ENCODE assay signal across 10 cellular contexts in the genomic region with DNA sequence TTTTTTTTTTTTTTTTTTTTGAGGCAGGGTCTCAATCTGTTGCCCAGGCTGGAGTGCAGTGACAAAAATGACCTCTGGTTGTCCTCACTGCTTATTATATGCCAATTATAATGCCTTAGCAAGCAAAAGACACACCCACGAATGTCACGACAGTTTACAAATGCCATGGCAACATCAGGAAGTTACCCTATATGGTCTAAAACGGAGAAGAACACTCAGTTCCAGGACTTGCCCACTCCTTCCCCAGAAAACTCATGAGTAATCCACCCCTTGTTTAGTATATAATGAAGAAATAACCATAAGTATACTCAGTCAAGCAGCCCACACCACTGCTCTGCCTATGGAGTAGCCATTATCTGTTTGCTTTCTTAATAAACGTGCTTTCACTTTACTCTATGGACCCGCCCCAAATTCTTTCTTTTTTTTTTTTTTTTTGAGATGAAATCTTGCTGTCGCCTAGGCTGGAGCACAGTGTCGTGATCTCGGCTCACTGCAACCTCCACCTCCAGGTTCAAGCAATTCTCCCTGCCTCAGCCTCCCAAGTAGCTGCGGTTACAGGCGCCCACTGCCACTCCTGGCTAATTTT.
DNase-seq lines count a peak whose midpoint lies in the region; ATAC-seq and TF ChIP-seq lines count a peak whose summit lies in the region.
"Had no signal": no experiment of that assay in that cellular context is flagged by ENCODE, and none has a peak within 500 bp of the region (broad histone marks: within the 10 kb centered on the region; RNA-seq: fewer than 3 reads in every experiment).

No MANE protein-coding gene starts in this region.

- H3K27me3 Mint-ChIP-seq in chondrocyte (ENCODE audit: low read depth) = no peaks in the 10 kb centered on the region

- no peak overlapping the region for H3K9ac ChIP-seq in PC-3 (ENCODE audit: low read length)
- H3K9ac ChIP-seq in skeletal muscle satellite cell (ENCODE audit: low read depth, low read length) = peak overlapping the region; percentile 63

- H3K9me2 ChIP-seq in PC-3 (replicated peaks; ENCODE audit: low read length) = no peaks in the 10 kb centered on the region

- POLR2A ChIA-PET in PC-3 (lab: Charles Lee; ENCODE audit: unreplicated experiment) = no interaction called here

- H3F3A ChIP-seq in PC-3 (ENCODE audit: low read length, unreplicated experiment) = no peaks in the 10 kb centered on the region

- H2AFZ ChIP-seq in PC-3 (ENCODE audit: low read length) = no peak overlapping the region

- peaks cover 40% of the 10 kb centered on the region for H3K4me1 Mint-ChIP-seq in chondrocyte (ENCODE audit: low read depth)
- H3K4me1 Mint-ChIP-seq: naive B cell had no signal

- no peak overlapping the region for H3K4me2 ChIP-seq in PC-3 (ENCODE audit: low read length)
- H3K4me2 ChIP-seq in skeletal muscle satellite cell (ENCODE audit: low read length) = peak overlapping the region; percentile 75
- H3K4me2 ChIP-seq: A549 had no signal

- peak; percentile 17 for DNase-seq in NCI-H748 (lab: John Stamatoyannopoulos, UW; ENCODE audit: unreplicated experiment)
- DNase-seq in NCI-H748 treated with DMSO at 0.1 percent for 48 hours (lab: John Stamatoyannopoulos, UW) = no peak
- DNase-seq in PC-3 = peak; percentile 12
- DNase-seq in cardiac fibroblast (ENCODE audit: low read depth in 2 of 2) = peak; percentile 73 to 95
- no peak for DNase-seq in NCI-H2171 (lab: John Stamatoyannopoulos, UW)
- no peak for DNase-seq in chondrocyte (ENCODE audit: low spot score)
- DNase-seq in A172 (ENCODE audit: low spot score) = no peak
- DNase-seq: naive B cell had no signal

- H3K27ac ChIP-seq in PC-3 (ENCODE audit: low read length) = no peak overlapping the region
- H3K27ac ChIP-seq: A549 had no signal

- BruUV-seq in PC-3 (replicated peaks; lab: Mats Ljungman, UMichigan) = no TSS peak

- no peak overlapping the region for H3K27ac Mint-ChIP-seq in chondrocyte (ENCODE audit: unreplicated experiment)
- H3K27ac Mint-ChIP-seq: naive B cell had no signal

- no peaks in the 10 kb centered on the region for H3K27me3 ChIP-seq in PC-3 (ENCODE audit: low read length)
- no peaks in the 10 kb centered on the region for H3K27me3 ChIP-seq in skeletal muscle satellite cell (ENCODE audit: control insufficient read depth, insufficient read depth, low read length)

- no peak overlapping the region for H3K4me3 Mint-ChIP-seq in chondrocyte (ENCODE audit: unreplicated experiment)
- H3K4me3 Mint-ChIP-seq: naive B cell had no signal

- TF ChIP-seq CTCF in PC-3 (conservative IDR thresholded peaks at IDR 0.05; ENCODE audit: low read depth, low read length) = no peak
- peak; percentile 2 for TF ChIP-seq CTCF in cardiac fibroblast (IDR thresholded peaks at IDR 0.05; ENCODE audit: low read depth, low read length)
- TF ChIP-seq CTCF in chondrocyte (IDR thresholded peaks at IDR 0.05) = no peak

- no peaks in the 10 kb centered on the region for H3K36me3 Mint-ChIP-seq in chondrocyte (ENCODE audit: low read depth)
- H3K36me3 Mint-ChIP-seq: naive B cell had no signal

- peaks cover 23% of the 10 kb centered on the region for H3K4me1 ChIP-seq in PC-3 (ENCODE audit: insufficient read depth, low read length)
- H3K4me1 ChIP-seq in skeletal muscle satellite cell (ENCODE audit: control insufficient read depth, insufficient read depth, low read length) = peaks cover 51% of the 10 kb centered on the region

- H3K36me3 ChIP-seq in PC-3 (ENCODE audit: low read depth, low read length) (no peaks in the 10 kb centered on the region), skeletal muscle satellite cell (ENCODE audit: insufficient read depth, low read length) (no peaks in the 10 kb centered on the region)

- H3K9me3 ChIP-seq in PC-3 (ENCODE audit: low read length) (no peaks in the 10 kb centered on the region), skeletal muscle satellite cell (replicated peaks; ENCODE audit: low read length) (no peaks in the 10 kb centered on the region)
- H3K9me3 ChIP-seq: A549 had no signal

- no peaks in the 10 kb centered on the region for H4K20me1 ChIP-seq in PC-3 (ENCODE audit: low read length)

- no peak for ATAC-seq in PC-3
- ATAC-seq: A549 had no signal

- no peaks in the 10 kb centered on the region for H3K79me2 ChIP-seq in PC-3 (ENCODE audit: low read length)

- intact Hi-C loops in PC-3 (cut with micrococcal nuclease) = loop anchor here (5.0 kb wide), 1 partner anchor 33 kb away; no protein-coding TSS in a partner anchor

- H3K9me3 Mint-ChIP-seq in chondrocyte (ENCODE audit: low read depth) = no peaks in the 10 kb centered on the region

- CTCF ChIA-PET in PC-3 (lab: Charles Lee) = no interaction called here

- no peak overlapping the region for H3K4me3 ChIP-seq in PC-3 (ENCODE audit: low read length)
- H3K4me3 ChIP-seq in cardiac fibroblast (replicated peaks in 1 of 2; ENCODE audit: low read depth in 2 of 2, low read length in 2 of 2) = no peak overlapping the region
- H3K4me3 ChIP-seq in skeletal muscle satellite cell (ENCODE audit: low read length) = no peak overlapping the region
- H3K4me3 ChIP-seq: A549 had no signal

Comparison
In these comparisons a context has a peak if more than half of its experiments do, and no peak if none do; other contexts are left out.
1. DNase-seq: peak in NCI-H748 (single experiment), PC-3 (single experiment) and cardiac fibroblast (2 of 2); none in NCI-H748 treated with DMSO at 0.1 percent for 48 hours (single experiment), NCI-H2171 (single experiment), chondrocyte (single experiment) and A172 (single experiment).